ENCODE assay signal across 8 cellular contexts in genomic region chr12:122979001-122979907, GRCh38. TPM values are rescaled to one million over a fixed set of nuclear protein-coding genes. Genes with fewer than 3 reads are reported as not detected.
A peak's percentile ranks its signal among the peaks of the same experiment; 100 is the strongest.
DNase-seq lines count a peak whose midpoint lies in the region; ATAC-seq and TF ChIP-seq lines count a peak whose summit lies in the region.

No MANE protein-coding gene starts in this region.

- no peaks in the 10 kb centered on the region for H3K27me3 ChIP-seq in CD8-positive, alpha-beta T cell (ENCODE audit: insufficient read depth, low read length)
- H3K27me3 ChIP-seq in endocrine pancreas (ENCODE audit: control insufficient read depth, insufficient read depth, low read length): no peaks in the 10 kb centered on the region
- H3K27me3 ChIP-seq in neuron (ENCODE audit: insufficient read depth, low read length): no peaks in the 10 kb centered on the region

- peak overlapping the region; percentile 85 for H3K4me2 ChIP-seq in OCI-LY7 (ENCODE audit: low read length)

- no peak overlapping the region for H3K9ac ChIP-seq in endocrine pancreas (ENCODE audit: control insufficient read depth, insufficient read depth, low read length)

- TF ChIP-seq CTCF in CD8-positive, alpha-beta T cell (IDR thresholded peaks at IDR 0.05): no peak
- TF ChIP-seq CTCF in OCI-LY7 (conservative IDR thresholded peaks at IDR 0.05; ENCODE audit: low read length): no peak

- CTCF ChIA-PET in CD8-positive, alpha-beta T cell (lab: Charles Lee): interaction anchor here (1.1 to 1.6 kb wide), 5 partner anchors 26 to 603 kb away, joined by 3 to 4 read pairs (median 3); no protein-coding TSS in a partner anchor
- CTCF ChIA-PET in OCI-LY7 (lab: Charles Lee; ENCODE audit: unreplicated experiment): interaction anchor here (0.8 kb wide), 1 partner anchor 10 kb away, joined by 4 read pairs; no protein-coding TSS in a partner anchor

- peaks cover 24% of the 10 kb centered on the region for H3K36me3 Mint-ChIP-seq in CD8-positive, alpha-beta T cell

- H3K4me1 ChIP-seq in CD8-positive, alpha-beta T cell (ENCODE audit: insufficient read depth, low read length): peaks cover 53% of the 10 kb centered on the region
- H3K4me1 ChIP-seq in OCI-LY7 (ENCODE audit: insufficient read depth, low read length, poor library complexity, severe bottlenecking) (peaks cover 51% of the 10 kb centered on the region), endocrine pancreas (ENCODE audit: control insufficient read depth, insufficient read depth, low read length) (no peaks in the 10 kb centered on the region), neuron (ENCODE audit: insufficient read depth, low read length) (peaks cover 56% of the 10 kb centered on the region)

- H2AFZ ChIP-seq in OCI-LY7 (ENCODE audit: low read length) (peak overlapping the region; percentile 30; the same call in 1 of the 2 replicates), neuron (ENCODE audit: low read depth, low read length) (peak overlapping the region; percentile 51)

- intact Hi-C loops in CD8-positive, alpha-beta T cell (cut with DNase I, micrococcal nuclease): loop anchor here (5.0 to 10.0 kb wide), 3 partner anchors 476 to 752 kb away; partner anchors contain the start of genes ATP6V0A2 (in 1 of the 2), DIABLO (in 1 of the 2) and SNRNP35 (in 1 of the 2)
- intact Hi-C loops in OCI-LY7 (cut with micrococcal nuclease; ENCODE audit: unreplicated experiment) (no loop called here), sciatic nerve (cut with DNase I) (no loop called here)

- H3K4me1 Mint-ChIP-seq in CD8-positive, alpha-beta T cell (ENCODE audit: low read depth): peaks cover 63% of the 10 kb centered on the region

- H4K20me1 ChIP-seq in OCI-LY7 (ENCODE audit: insufficient read depth, low read length): 0 out of 2 replicates have a peak, but pooled peaks cover 5% of the 10 kb centered on the region

- no peak for ATAC-seq in CD8-positive, alpha-beta T cell
- ATAC-seq in sciatic nerve: no peak

- peak overlapping the region; percentile 69 for H3K27ac ChIP-seq in CD8-positive, alpha-beta T cell (ENCODE audit: low read depth, low read length)
- H3K27ac ChIP-seq in OCI-LY7 (ENCODE audit: low read depth, low read length, poor library complexity, severe bottlenecking): peak overlapping the region; percentile 72

- H3K27ac Mint-ChIP-seq in CD8-positive, alpha-beta T cell: peak overlapping the region; percentile 87

- POLR2A ChIA-PET in CD8-positive, alpha-beta T cell (lab: Charles Lee): interaction anchor here (1.0 to 1.3 kb wide), 4 partner anchors 8 to 254 kb away, joined by 3 to 4 read pairs (median 3); partner anchors contain the start of genes MPHOSPH9 and MTRFR
- POLR2A ChIA-PET in OCI-LY7 (lab: Charles Lee): interaction anchor here (0.5 to 1.7 kb wide), 4 partner anchors 8 to 301 kb away, joined by 3 to 8 read pairs (median 6); no protein-coding TSS in a partner anchor

- H3K9me3 ChIP-seq in CD8-positive, alpha-beta T cell (ENCODE audit: low read length): no peaks in the 10 kb centered on the region
- H3K9me3 ChIP-seq in OCI-LY7 (ENCODE audit: low read length): no peaks in the 10 kb centered on the region
- no peaks in the 10 kb centered on the region for H3K9me3 ChIP-seq in endocrine pancreas (ENCODE audit: control insufficient read depth, low read length)
- H3K9me3 ChIP-seq in neuron (ENCODE audit: low read length): no peaks in the 10 kb centered on the region

- TSS peak; percentile 40 for BruUV-seq in OCI-LY7 (replicated peaks; lab: Mats Ljungman, UMichigan)

- H3K36me3 ChIP-seq in CD8-positive, alpha-beta T cell (ENCODE audit: insufficient read depth, low read length): peaks cover 12% of the 10 kb centered on the region
- H3K36me3 ChIP-seq in OCI-LY7 (ENCODE audit: insufficient read depth, low read length): peaks cover 52% of the 10 kb centered on the region
- H3K36me3 ChIP-seq in endocrine pancreas (ENCODE audit: control insufficient read depth, insufficient read depth, low read length): no peaks in the 10 kb centered on the region
- peaks cover 26% of the 10 kb centered on the region for H3K36me3 ChIP-seq in neuron (ENCODE audit: insufficient read depth, low read length)

- no peak for DNase-seq in CD8-positive, alpha-beta T cell
- DNase-seq in OCI-LY7 (ENCODE audit: low spot score) (no peak), sciatic nerve (ENCODE audit: low spot score) (no peak), middle frontal gyrus (ENCODE audit: extremely low spot score, low spot score) (no peak), ureter (ENCODE audit: low spot score) (no peak)
- no peak for DNase-seq in activated CD4-positive, alpha-beta T cell treated with anti-CD3 and anti-CD28 coated beads, Interleukin-2, amount 50 U/mL, for 4 hours

- no peaks in the 10 kb centered on the region for H3K27me3 Mint-ChIP-seq in CD8-positive, alpha-beta T cell (ENCODE audit: low read depth)

- peak overlapping the region; percentile 88 for H3K4me3 Mint-ChIP-seq in CD8-positive, alpha-beta T cell

- H3K79me2 ChIP-seq in OCI-LY7 (ENCODE audit: insufficient read depth, low read depth, low read length): peaks cover 28% of the 10 kb centered on the region

- peak overlapping the region; percentile 82 for H3K4me3 ChIP-seq in CD8-positive, alpha-beta T cell (ENCODE audit: low read depth, low read length)
- H3K4me3 ChIP-seq in OCI-LY7 (ENCODE audit: low read depth, low read length, poor library complexity, severe bottlenecking) (peak overlapping the region; percentile 95), endocrine pancreas (ENCODE audit: control insufficient read depth, insufficient read depth, low read length) (peak overlapping the region; percentile 39), neuron (ENCODE audit: low read length) (peak overlapping the region; percentile 84)

- no peaks in the 10 kb centered on the region for H3K9me3 Mint-ChIP-seq in CD8-positive, alpha-beta T cell

- no peaks in the 10 kb centered on the region for H3K9me2 ChIP-seq in OCI-LY7 (ENCODE audit: insufficient read depth, low read length)

RNA-seq across cellular contexts. Expression of gene ARL6IP4, which starts 1.2 kb away (rescaled TPM):
- total RNA-seq in CD8-positive, alpha-beta T cell: 100 to 1,000 TPM; 130 to 131 TPM
- 263 and 329 TPM in 2 replicates for total RNA-seq in OCI-LY7 (2014; rRNA removed; shearing (Covaris generic))
- total RNA-seq in OCI-LY7 (2022) (213 and 228 TPM in 2 replicates), sciatic nerve (136 TPM), ureter (130 TPM)

RNA-seq across cellular contexts. Expression of gene OGFOD2, which starts 4.2 kb away (rescaled TPM):
- total RNA-seq in CD8-positive, alpha-beta T cell: 10 to 100 TPM in 1 of 2 experiments, 1 to 10 TPM in 1; 9.4 to 10.5 TPM
- 13.1 and 17.8 TPM in 2 replicates for total RNA-seq in OCI-LY7 (2014; rRNA removed; shearing (Covaris generic))
- total RNA-seq in OCI-LY7 (2022): 25.0 and 25.8 TPM in 2 replicates
- 12.8 TPM for total RNA-seq in sciatic nerve
- total RNA-seq in ureter: 24.5 TPM

RNA-seq across cellular contexts. Expression of gene ABCB9, which starts 13.0 kb away (rescaled TPM):
- 1 to 10 TPM; 3.5 to 3.6 TPM for total RNA-seq in CD8-positive, alpha-beta T cell
- 4.0 and 7.0 TPM in 2 replicates for total RNA-seq in OCI-LY7 (2014; rRNA removed; shearing (Covaris generic))
- 6.8 and 7.9 TPM in 2 replicates for total RNA-seq in OCI-LY7 (2022)
- 7.3 TPM for total RNA-seq in sciatic nerve
- 7.2 TPM for total RNA-seq in ureter

Comparison
In these comparisons a context has a peak if more than half of its experiments do, and no peak if none do; other contexts are left out.
1. H3K4me3 ChIP-seq: peak in every context shown above with its lines; median percentile 95 in OCI-LY7; 84 in neuron; 82 in CD8-positive, alpha-beta T cell; 39 in endocrine pancreas.
2. intact Hi-C loops: an anchor here in CD8-positive, alpha-beta T cell (5.0 to 10.0 kb wide); none called in OCI-LY7 and sciatic nerve.